Comparison of ENCODE assay signal across 10 cellular contexts in genomic region chr19:1154731-1155351, GRCh38. TPM values are rescaled to one million over a fixed set of nuclear protein-coding genes. Genes with fewer than 3 reads are reported as not detected.
DNase-seq lines count a peak whose midpoint lies in the region; ATAC-seq, FAIRE-seq and TF ChIP-seq lines count a peak whose summit lies in the region.
"Had no signal": no experiment of that assay in that cellular context is flagged by ENCODE, and none has a peak within 500 bp of the region (broad histone marks: within the 10 kb centered on the region; RNA-seq: fewer than 3 reads in every experiment).

No MANE protein-coding gene starts in this region.

- H3K4me3 ChIP-seq in brain microvascular endothelial cell (ENCODE audit: low read depth, low read length) = no peak overlapping the region
- H3K4me3 ChIP-seq in iPS-15b (ENCODE audit: low read depth, low read length) = no peak overlapping the region
- H3K4me3 ChIP-seq in skin epidermis = peak overlapping the region in 6 of 7 experiments; percentile 0 to 31 (median 20)

- no peak for FAIRE-seq in GM12891 (lab: Jason Lieb, UNC)
- FAIRE-seq: GM18507 had no signal

- in situ Hi-C loops in brain microvascular endothelial cell (cut with HindIII; ENCODE audit: low pct_ligation_motif_present, low sequenced_read_pairs) = no loop called here

- TF ChIP-seq POLR2A in GM12891 (IDR thresholded peaks at IDR 0.05; ENCODE audit: low read depth, low read length) = no peak

- no peak for TF ChIP-seq CTCF in brain microvascular endothelial cell (IDR thresholded peaks at IDR 0.05; ENCODE audit: low read depth, low read length, missing control alignments)

- H3K4me1 ChIP-seq in iPS-15b (ENCODE audit: control insufficient read depth, insufficient read depth, low read length) = no peaks in the 10 kb centered on the region

- H3K9me3 ChIP-seq in iPS-15b (ENCODE audit: control insufficient read depth, insufficient read depth, low read length) = no peaks in the 10 kb centered on the region

- H3K9ac ChIP-seq in iPS-15b (ENCODE audit: low read depth, low read length) = peak overlapping the region; percentile 12

- H3K27me3 ChIP-seq in brain microvascular endothelial cell (replicated peaks) (no peaks in the 10 kb centered on the region), iPS-15b (ENCODE audit: control insufficient read depth, insufficient read depth, low read length) (no peaks in the 10 kb centered on the region)

- DNase-seq in HPDE6-E6E7 (ENCODE audit: extremely low spot score) (peak; percentile 78), brain microvascular endothelial cell (peak; percentile 65), GM12891 (ENCODE audit: insufficient read length, low spot score) (no peak), NCI-H2227 treated with DMSO at 0.1 percent for 48 hours (lab: John Stamatoyannopoulos, UW) (no peak)
- DNase-seq: NCI-H774 had no signal

- peak overlapping the region; percentile 7 for H3K27ac ChIP-seq in brain microvascular endothelial cell
- H3K27ac ChIP-seq in skin epidermis = peak overlapping the region; percentile 54 to 99 (median 90)

- H3K36me3 ChIP-seq in brain microvascular endothelial cell (replicated peaks) (peaks cover 16% of the 10 kb centered on the region), iPS-15b (ENCODE audit: control insufficient read depth, insufficient read depth, low read length) (peaks cover 21% of the 10 kb centered on the region)

- ATAC-seq in HG02678 (IDR thresholded peaks at IDR 0.05; ENCODE audit: unreplicated experiment) (no peak), HG03097 (IDR thresholded peaks at IDR 0.05; ENCODE audit: low FRiP score, unreplicated experiment) (no peak)

TF ChIP-seq in GM12891, 5 proteins besides CTCF, POLR2A, EP300 and RAD21:
- TF ChIP-seq TAF1 (IDR thresholded peaks at IDR 0.05; ENCODE audit: low read depth, low read length) (no peak), PAX5 (IDR thresholded peaks at IDR 0.05; ENCODE audit: insufficient read depth, low read length, severe bottlenecking) (no peak), POLR2AphosphoS5 (IDR thresholded peaks at IDR 0.05; ENCODE audit: low read depth, low read length) (no peak), SPI1 (IDR thresholded peaks at IDR 0.05; ENCODE audit: low read depth, low read length) (no peak), POU2F2 (IDR thresholded peaks at IDR 0.05; ENCODE audit: low read depth, low read length) (no peak)

RNA-seq across cellular contexts. Expression of gene SBNO2, which starts 19.2 kb away (rescaled TPM):
- polyA plus RNA-seq in GM12891 (2012; ENCODE audit: low read depth, missing spikeins) = 9.2 TPM

RNA-seq across cellular contexts. Expression of gene STK11, which starts 50.7 kb away (rescaled TPM):
- 27.4 TPM for polyA plus RNA-seq in GM12891 (2012; ENCODE audit: low read depth, missing spikeins)

RNA-seq across cellular contexts. Expression of gene GPX4, which starts 51.0 kb away (rescaled TPM):
- polyA plus RNA-seq in GM12891 (2012; ENCODE audit: low read depth, missing spikeins) = 472 TPM

RNA-seq across cellular contexts. Expression of gene POLR2E, which starts 59.7 kb away (rescaled TPM):
- 196 TPM for polyA plus RNA-seq in GM12891 (2012; ENCODE audit: low read depth, missing spikeins)

Comparison
In these comparisons a context has a peak if more than half of its experiments do, and no peak if none do; other contexts are left out.
1. DNase-seq: peak in HPDE6-E6E7 (single experiment) and brain microvascular endothelial cell (single experiment); none in GM12891 (single experiment) and NCI-H2227 treated with DMSO at 0.1 percent for 48 hours (single experiment).
2. H3K4me3 ChIP-seq: peak in skin epidermis (6 of 7); none in brain microvascular endothelial cell (single experiment) and iPS-15b (single experiment).